In genomic region chr2:170505631-170506270, GRCh38 we compare ENCODE assay signal across 10 cellular contexts.
DNase-seq lines count a peak whose midpoint lies in the region; ATAC-seq and TF ChIP-seq lines count a peak whose summit lies in the region.
"Had no signal": no experiment of that assay in that cellular context is flagged by ENCODE, and none has a peak within 500 bp of the region (broad histone marks: within the 10 kb centered on the region; RNA-seq: fewer than 3 reads in every experiment).

No MANE protein-coding gene starts in this region.

- no peaks in the 10 kb centered on the region for H3K36me3 Mint-ChIP-seq in activated T-helper 2 cell treated with anti-CD3 and anti-CD28 coated beads, Interferon-gamma antibody, Interleukin-2, Interleukin-4, amounts not matched to agents 10 μg/mL and 5 μg/mL and 100 μg/mL, durations not matched to agents 14 hours and 24 hours and 36 hours (ENCODE audit: low read depth)

- H3K36me3 ChIP-seq in parathyroid adenoma (ENCODE audit: control insufficient read depth, insufficient read depth, low read length): no peaks in the 10 kb centered on the region
- no peaks in the 10 kb centered on the region for H3K36me3 ChIP-seq in effector memory CD4-positive, alpha-beta T cell (ENCODE audit: control insufficient read depth, insufficient read depth, low read length)
- H3K36me3 ChIP-seq: spleen had no signal

- H3K27me3 ChIP-seq in parathyroid adenoma (ENCODE audit: control insufficient read depth, insufficient read depth, low read length): no peaks in the 10 kb centered on the region
- H3K27me3 ChIP-seq in effector memory CD4-positive, alpha-beta T cell (replicated peaks; ENCODE audit: control insufficient read depth, insufficient read depth, low read length, poor library complexity, severe bottlenecking): no peaks in the 10 kb centered on the region

- ATAC-seq in HG03469 (IDR thresholded peaks at IDR 0.05; ENCODE audit: unreplicated experiment): no peak

- no peak overlapping the region for H3K4me2 ChIP-seq in parathyroid adenoma (ENCODE audit: low read length)

- H2AFZ ChIP-seq in parathyroid adenoma: peak overlapping the region; percentile 43

- no peak overlapping the region for H3K4me3 Mint-ChIP-seq in activated T-helper 2 cell treated with anti-CD3 and anti-CD28 coated beads, Interferon-gamma antibody, Interleukin-2, Interleukin-4, amounts not matched to agents 10 μg/mL and 5 μg/mL and 100 μg/mL, durations not matched to agents 14 hours and 24 hours and 36 hours (ENCODE audit: low read depth)

- H3K79me2 ChIP-seq in parathyroid adenoma: no peaks in the 10 kb centered on the region

- intact Hi-C loops in activated T-helper 2 cell treated with anti-CD3 and anti-CD28 coated beads, Interferon-gamma antibody, Interleukin-2, Interleukin-4, amounts not matched to agents 10 μg/mL and 5 μg/mL and 100 μg/mL, durations not matched to agents 14 hours and 24 hours and 36 hours (cut with micrococcal nuclease): loop anchor here (2.0 to 10.0 kb wide), 5 partner anchors 43 to 307 kb away; partner anchors contain the start of gene SP5
- intact Hi-C loops in head of caudate nucleus (cut with DNase I): no loop called here

- TF ChIP-seq CTCF in parathyroid adenoma (IDR thresholded peaks at IDR 0.05): no peak

- no peaks in the 10 kb centered on the region for H3K9me3 ChIP-seq in parathyroid adenoma (ENCODE audit: control insufficient read depth, low read length)
- no peaks in the 10 kb centered on the region for H3K9me3 ChIP-seq in effector memory CD4-positive, alpha-beta T cell (ENCODE audit: control insufficient read depth, low read length)
- H3K9me3 ChIP-seq: spleen had no signal

- no peaks in the 10 kb centered on the region for H3K9me3 Mint-ChIP-seq in activated T-helper 2 cell treated with anti-CD3 and anti-CD28 coated beads, Interferon-gamma antibody, Interleukin-2, Interleukin-4, amounts not matched to agents 10 μg/mL and 5 μg/mL and 100 μg/mL, durations not matched to agents 14 hours and 24 hours and 36 hours

- peak overlapping the region; percentile 73 for H3K27ac Mint-ChIP-seq in activated T-helper 2 cell treated with anti-CD3 and anti-CD28 coated beads, Interferon-gamma antibody, Interleukin-2, Interleukin-4, amounts not matched to agents 10 μg/mL and 5 μg/mL and 100 μg/mL, durations not matched to agents 14 hours and 24 hours and 36 hours

- H3K27me3 Mint-ChIP-seq in activated T-helper 2 cell treated with anti-CD3 and anti-CD28 coated beads, Interferon-gamma antibody, Interleukin-2, Interleukin-4, amounts not matched to agents 10 μg/mL and 5 μg/mL and 100 μg/mL, durations not matched to agents 14 hours and 24 hours and 36 hours (ENCODE audit: low read depth): no peaks in the 10 kb centered on the region

- no peak overlapping the region for H3K9ac ChIP-seq in parathyroid adenoma

- no peak overlapping the region for H3K27ac ChIP-seq in parathyroid adenoma
- H3K27ac ChIP-seq in effector memory CD4-positive, alpha-beta T cell (ENCODE audit: insufficient read depth, low read length, poor library complexity, severe bottlenecking): no peak overlapping the region

- H3K4me1 Mint-ChIP-seq in activated T-helper 2 cell treated with anti-CD3 and anti-CD28 coated beads, Interferon-gamma antibody, Interleukin-2, Interleukin-4, amounts not matched to agents 10 μg/mL and 5 μg/mL and 100 μg/mL, durations not matched to agents 14 hours and 24 hours and 36 hours (ENCODE audit: low read depth): peaks cover 54% of the 10 kb centered on the region

- H3K4me1 ChIP-seq in parathyroid adenoma: peaks cover 5% of the 10 kb centered on the region
- H3K4me1 ChIP-seq in effector memory CD4-positive, alpha-beta T cell (ENCODE audit: control insufficient read depth, insufficient read depth, low read length, poor library complexity, severe bottlenecking): no peaks in the 10 kb centered on the region

- no peak overlapping the region for H3K4me3 ChIP-seq in parathyroid adenoma (ENCODE audit: low read depth, low read length)
- H3K4me3 ChIP-seq in effector memory CD4-positive, alpha-beta T cell (ENCODE audit: insufficient read depth, low read depth, low read length, poor library complexity, severe bottlenecking): no peak overlapping the region
- H3K4me3 ChIP-seq: spleen had no signal

- DNase-seq in ELF-1 (ENCODE audit: low read depth, low spot score): peak; percentile 52
- DNase-seq in activated T-helper 2 cell treated with anti-CD3 and anti-CD28 coated beads, Interferon-gamma antibody, Interleukin-2, Interleukin-4, amounts not matched to agents 10 μg/mL and 5 μg/mL and 100 μg/mL, durations not matched to agents 14 hours and 24 hours and 36 hours (ENCODE audit: low spot score): no peak
- peak; percentile 77 to 97 (median 92) for DNase-seq in head of caudate nucleus
- no peak for DNase-seq in SKM-1 treated with dmso at 0.1 percent for 144 hours (lab: John Stamatoyannopoulos, UW; ENCODE audit: unreplicated experiment)
- DNase-seq in activated CD4-positive, alpha-beta T cell treated with anti-CD3 and anti-CD28 coated beads for 4 hours: no peak
- DNase-seq in effector memory CD4-positive, alpha-beta T cell: no peak
- DNase-seq: Calu3, spleen had no signal

Comparison
In these comparisons a context has a peak if more than half of its experiments do, and no peak if none do; other contexts are left out.
1. DNase-seq: peak in ELF-1 (single experiment) and head of caudate nucleus (42 of 42); none in activated T-helper 2 cell treated with anti-CD3 and anti-CD28 coated beads, Interferon-gamma antibody, Interleukin-2, Interleukin-4, amounts not matched to agents 10 μg/mL and 5 μg/mL and 100 μg/mL, durations not matched to agents 14 hours and 24 hours and 36 hours (single experiment), SKM-1 treated with dmso at 0.1 percent for 144 hours (single experiment), activated CD4-positive, alpha-beta T cell treated with anti-CD3 and anti-CD28 coated beads for 4 hours (0 of 2) and effector memory CD4-positive, alpha-beta T cell (0 of 3).